14 cellular contexts compared by ENCODE assay signal in the genomic region with DNA sequence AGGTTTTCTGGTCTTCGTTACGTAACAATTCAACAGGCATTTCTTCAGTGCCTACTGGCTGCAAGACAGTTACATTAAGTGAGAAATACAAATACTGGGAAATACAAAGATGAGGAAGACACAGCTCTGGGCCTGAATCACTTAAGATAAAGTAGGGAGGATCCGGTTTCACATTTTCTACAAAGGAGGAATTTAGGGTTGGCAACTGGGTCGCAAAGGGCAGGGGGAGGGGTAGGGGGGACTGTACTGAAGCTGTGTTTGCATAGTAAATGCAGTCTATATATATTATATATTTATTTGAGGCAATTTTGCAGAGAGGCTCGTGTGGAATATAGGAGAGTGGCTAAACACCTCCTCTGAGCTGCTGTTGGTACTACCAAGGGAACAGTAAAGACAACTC.
DNase-seq lines count a peak whose midpoint lies in the region; TF ChIP-seq lines count a peak whose summit lies in the region.
"Had no signal": no experiment of that assay in that cellular context is flagged by ENCODE, and none has a peak within 500 bp of the region (broad histone marks: within the 10 kb centered on the region; RNA-seq: fewer than 3 reads in every experiment).

No MANE protein-coding gene starts in this region.

- no peak overlapping the region for H3K4me3 ChIP-seq in mesodermal cell (ENCODE audit: extremely low read depth, insufficient read depth, low read length, poor library complexity, severe bottlenecking)
- peak overlapping the region in 1 of 59 donors; percentile 44 for H3K4me3 ChIP-seq in dorsolateral prefrontal cortex
- H3K4me3 ChIP-seq: HAP-1 had no signal

- H3K9me3 ChIP-seq in KOPT-K1 (ENCODE audit: insufficient read depth, low read length, poor library complexity, severe bottlenecking) (no peaks in the 10 kb centered on the region), mesodermal cell (ENCODE audit: control insufficient read depth, low read length) (no peaks in the 10 kb centered on the region)
- H3K9me3 ChIP-seq: HAP-1 had no signal

- DNase-seq in CD14-positive monocyte (ENCODE audit: low spot score) (no peak), GM19240 (ENCODE audit: insufficient read length, low spot score) (no peak), dorsolateral prefrontal cortex (no peak), hypothalamus (lab: John Stamatoyannopoulos, UW) (no peak)
- DNase-seq in activated CD4-positive, alpha-beta memory T cell treated with anti-CD3 and anti-CD28 coated beads, Interleukin-2, amount 10 ng/mL, durations not matched to agents 7 days and 5 days: no peak
- DNase-seq: activated CD4-positive, alpha-beta T cell treated with anti-CD3 and anti-CD28 coated beads for 48 hours; mammary epithelial cell; NCI-H1694; stimulated activated CD4-positive, alpha-beta T cell treated with anti-CD3 and anti-CD28 coated beads, Interleukin-4, amount 100 ng/mL, for 24 hours; stimulated activated naive CD4-positive, alpha-beta T cell had no signal

- H3K4me1 ChIP-seq in mesodermal cell (ENCODE audit: control insufficient read depth, insufficient read depth, low read length, poor library complexity, severe bottlenecking): peaks cover 48% of the 10 kb centered on the region

- no peaks in the 10 kb centered on the region for H3K27me3 ChIP-seq in dorsolateral prefrontal cortex

- intact Hi-C loops in CD14-positive monocyte (cut with micrococcal nuclease) (no loop called here), dorsolateral prefrontal cortex (cut with DNase I) (loop anchor here in 1 of 2 donors (5.0 to 10.0 kb wide), 2 partner anchors 106 to 312 kb away; a partner anchor contains a TSS)

- CTCF ChIA-PET in activated CD4-positive, alpha-beta memory T cell treated with anti-CD3 and anti-CD28 coated beads, Interleukin-2, amount 10 ng/mL, durations not matched to agents 7 days and 5 days (lab: Charles Lee): no interaction called here

- TF ChIP-seq CTCF in CD14-positive monocyte (IDR thresholded peaks at IDR 0.05) (no peak), VCaP (conservative IDR thresholded peaks at IDR 0.05) (no peak), dorsolateral prefrontal cortex (IDR thresholded peaks at IDR 0.05 in 54 of 56, conservative IDR thresholded peaks at IDR 0.05 in 2 of 56; ENCODE audit: low read depth in 1 of 56, partially characterized antibody in 56 of 56) (no peak)

- no peaks in the 10 kb centered on the region for H3K36me3 Mint-ChIP-seq in CD14-positive monocyte
- no peaks in the 10 kb centered on the region for H3K36me3 Mint-ChIP-seq in activated CD4-positive, alpha-beta memory T cell treated with anti-CD3 and anti-CD28 coated beads, Interleukin-2, amount 10 ng/mL, durations not matched to agents 7 days and 5 days (ENCODE audit: low read depth)

- WGBS in mesodermal cell (ENCODE audit: insufficient coverage in 2 of 2), 2 experiments: 25 to 67% methylated on average over 1 to 3 of the region's 5 CpGs

- H3K36me3 ChIP-seq in KOPT-K1 (ENCODE audit: insufficient read depth, low read length): no peaks in the 10 kb centered on the region
- no peaks in the 10 kb centered on the region for H3K36me3 ChIP-seq in mesodermal cell (ENCODE audit: control insufficient read depth, insufficient read depth, low read length)
- H3K36me3 ChIP-seq: HAP-1 had no signal

- H3K27ac ChIP-seq in KOPT-K1 (ENCODE audit: low read depth, low read length, poor library complexity, severe bottlenecking) (peak overlapping the region; percentile 4), VCaP (peak overlapping the region; percentile 99), mesodermal cell (ENCODE audit: low read depth, low read length, severe bottlenecking) (peak overlapping the region; percentile 77), dorsolateral prefrontal cortex (peak overlapping the region in 7 of 59 donors; percentile 8 to 40 (median 18))

- H3K27me3 Mint-ChIP-seq in CD14-positive monocyte (ENCODE audit: low read depth in 3 of 3): peaks cover 0 to 1% (median 0%) of the 10 kb centered on the region in 3 donors
- peaks cover 40% of the 10 kb centered on the region for H3K27me3 Mint-ChIP-seq in activated CD4-positive, alpha-beta memory T cell treated with anti-CD3 and anti-CD28 coated beads, Interleukin-2, amount 10 ng/mL, durations not matched to agents 7 days and 5 days

- POLR2A ChIA-PET in activated CD4-positive, alpha-beta memory T cell treated with anti-CD3 and anti-CD28 coated beads, Interleukin-2, amount 10 ng/mL, durations not matched to agents 7 days and 5 days (lab: Charles Lee): no interaction called here

- H3K27ac Mint-ChIP-seq in CD14-positive monocyte: peak overlapping the region in 6 of 7 donors; percentile 1 to 80 (median 59)
- no peak overlapping the region for H3K27ac Mint-ChIP-seq in activated CD4-positive, alpha-beta memory T cell treated with anti-CD3 and anti-CD28 coated beads, Interleukin-2, amount 10 ng/mL, durations not matched to agents 7 days and 5 days

- H3K9me3 Mint-ChIP-seq in CD14-positive monocyte: no peaks in the 10 kb centered on the region
- no peaks in the 10 kb centered on the region for H3K9me3 Mint-ChIP-seq in activated CD4-positive, alpha-beta memory T cell treated with anti-CD3 and anti-CD28 coated beads, Interleukin-2, amount 10 ng/mL, durations not matched to agents 7 days and 5 days

- H3K4me3 Mint-ChIP-seq in CD14-positive monocyte: no peak overlapping the region
- H3K4me3 Mint-ChIP-seq in activated CD4-positive, alpha-beta memory T cell treated with anti-CD3 and anti-CD28 coated beads, Interleukin-2, amount 10 ng/mL, durations not matched to agents 7 days and 5 days: no peak overlapping the region

- peaks cover 73% of the 10 kb centered on the region for H3K4me1 Mint-ChIP-seq in CD14-positive monocyte
- H3K4me1 Mint-ChIP-seq in activated CD4-positive, alpha-beta memory T cell treated with anti-CD3 and anti-CD28 coated beads, Interleukin-2, amount 10 ng/mL, durations not matched to agents 7 days and 5 days: peaks cover 26% of the 10 kb centered on the region
